26 cellular contexts compared by ENCODE assay signal in genomic region chr22:49305966-49306631, GRCh38.
A peak's percentile ranks its signal among the peaks of the same experiment; 100 is the strongest.
DNase-seq lines count a peak whose midpoint lies in the region; ATAC-seq and TF ChIP-seq lines count a peak whose summit lies in the region.
"Had no signal": no experiment of that assay in that cellular context is flagged by ENCODE, and none has a peak within 500 bp of the region (broad histone marks: within the 10 kb centered on the region; RNA-seq: fewer than 3 reads in every experiment).

No MANE protein-coding gene starts in this region.

- no peak overlapping the region for H3K4me3 ChIP-seq in spleen
- H3K4me3 ChIP-seq: cardiac muscle cell, K562, SJSA1, tibial nerve had no signal

- no peaks in the 10 kb centered on the region for H3K36me3 ChIP-seq in spleen
- H3K36me3 ChIP-seq: cardiac muscle cell, SJSA1, tibial nerve had no signal

- H3K9ac ChIP-seq in H9 (ENCODE audit: extremely low read depth, insufficient read length, low read length): no peak overlapping the region

- H3K36me3 Mint-ChIP-seq in activated CD8-positive, alpha-beta memory T cell treated with anti-CD3 and anti-CD28 coated beads, Interleukin-2, amount 10 ng/mL, durations not matched to agents 7 days and 5 days: no peaks in the 10 kb centered on the region
- H3K36me3 Mint-ChIP-seq in H9 (ENCODE audit: insufficient read depth in 1 of 3, low read depth in 3 of 3) (no peaks in the 10 kb centered on the region), glutamatergic neuron (ENCODE audit: unreplicated experiment) (peaks cover 13% of the 10 kb centered on the region)
- H3K36me3 Mint-ChIP-seq: activated naive CD4-positive, alpha-beta T cell treated with anti-CD3 and anti-CD28 coated beads, Interleukin-2, amount 10 ng/mL, durations not matched to agents 7 days and 5 days had no signal

- H2BK5ac ChIP-seq in H9 (ENCODE audit: insufficient read length, low read length): no peak overlapping the region

- H3K14ac ChIP-seq in H9 (ENCODE audit: insufficient read depth, low read length): no peak overlapping the region

- H2BK120ac ChIP-seq in H9 (ENCODE audit: low read depth, low read length, poor library complexity, severe bottlenecking): no peak overlapping the region

- H3K79me2 ChIP-seq in H9 (ENCODE audit: insufficient read depth, low read length): no peaks in the 10 kb centered on the region

- no CpG with 5 or more reads among the region's 18 CpGs for WGBS in H9 (ENCODE audit: extremely low coverage, insufficient read length, low lambda C conversion rate)
- 74 to 81% (median 80%) methylated on average over 18 of the region's 18 CpGs for WGBS in spleen, 5 donors

- no peak overlapping the region for H3K56ac ChIP-seq in H9 (ENCODE audit: insufficient read length, low read depth, low read length)

- no peaks in the 10 kb centered on the region for H3K79me1 ChIP-seq in H9 (ENCODE audit: insufficient read depth, low read depth, low read length, poor library complexity, severe bottlenecking)

- no peak overlapping the region for H4K5ac ChIP-seq in H9 (ENCODE audit: insufficient read length, low read depth, low read length)

- H3K4me3 Mint-ChIP-seq in activated CD8-positive, alpha-beta memory T cell treated with anti-CD3 and anti-CD28 coated beads, Interleukin-2, amount 10 ng/mL, durations not matched to agents 7 days and 5 days: no peak overlapping the region
- H3K4me3 Mint-ChIP-seq in H9: no peak overlapping the region
- no peak overlapping the region for H3K4me3 Mint-ChIP-seq in glutamatergic neuron (ENCODE audit: unreplicated experiment)
- H3K4me3 Mint-ChIP-seq: activated CD4-positive, alpha-beta T cell treated with anti-CD3 and anti-CD28 coated beads for 36 hours; activated naive CD4-positive, alpha-beta T cell treated with anti-CD3 and anti-CD28 coated beads, Interleukin-2, amount 10 ng/mL, durations not matched to agents 7 days and 5 days; activated T-cell treated with anti-CD3 and anti-CD28 coated beads, Interleukin-2, amount 50 U/mL, for 72 hours; dendritic cell treated with granulocyte-macrophage colony-stimulating factor and Interleukin-4, amounts not matched to agents 40 ng/mL and 50 ng/mL, for 4 days; stimulated activated naive CD8-positive, alpha-beta T cell treated with anti-CD3 and anti-CD28 coated beads, Interleukin-15, Interleukin-2, amounts not matched to agents 100 ng/mL and 50 ng/mL, for 24 hours had no signal

- ATAC-seq in activated CD8-positive, alpha-beta memory T cell treated with anti-CD3 and anti-CD28 coated beads, Interleukin-2, amount 10 ng/mL, durations not matched to agents 7 days and 5 days: no peak
- ATAC-seq in GM18511 (IDR thresholded peaks at IDR 0.05; ENCODE audit: unreplicated experiment) (no peak), HG03139 (IDR thresholded peaks at IDR 0.05; ENCODE audit: unreplicated experiment) (no peak)
- ATAC-seq: activated CD4-positive, alpha-beta T cell treated with anti-CD3 and anti-CD28 coated beads for 36 hours had no signal

- intact Hi-C loops in spleen (cut with DNase I; ENCODE audit: low total_unique reads): no loop called here

- CTCF ChIA-PET in activated CD8-positive, alpha-beta memory T cell treated with anti-CD3 and anti-CD28 coated beads, Interleukin-2, amount 10 ng/mL, durations not matched to agents 7 days and 5 days (lab: Charles Lee): interaction anchor here (1.0 to 2.6 kb wide), 8 partner anchors 10 to 729 kb away, joined by 3 to 13 read pairs (median 4); no protein-coding TSS in a partner anchor

- peaks cover 8% of the 10 kb centered on the region for H3K27me3 Mint-ChIP-seq in activated CD8-positive, alpha-beta memory T cell treated with anti-CD3 and anti-CD28 coated beads, Interleukin-2, amount 10 ng/mL, durations not matched to agents 7 days and 5 days
- H3K27me3 Mint-ChIP-seq in H9 (ENCODE audit: low read depth) (peaks cover 12% of the 10 kb centered on the region), glutamatergic neuron (ENCODE audit: unreplicated experiment) (peaks cover 12% of the 10 kb centered on the region)
- H3K27me3 Mint-ChIP-seq: dendritic cell treated with granulocyte-macrophage colony-stimulating factor and Interleukin-4, amounts not matched to agents 40 ng/mL and 50 ng/mL, for 4 days had no signal

- H4K20me1 ChIP-seq in H9 (ENCODE audit: control insufficient read depth, insufficient read depth, insufficient read length): no peaks in the 10 kb centered on the region

- no peak overlapping the region for H3K27ac ChIP-seq in H9 (ENCODE audit: insufficient read length, low read depth, low read length)
- no peak overlapping the region for H3K27ac ChIP-seq in spleen
- H3K27ac ChIP-seq: cardiac muscle cell, SJSA1, tibial nerve had no signal

- H2AFZ ChIP-seq in H9 (ENCODE audit: low read length): no peak overlapping the region

- H3T11ph ChIP-seq in H9 (ENCODE audit: low read length): no peak overlapping the region

- no peak for TF ChIP-seq POLR2A in spleen (IDR thresholded peaks at IDR 0.05)

- H3K27ac Mint-ChIP-seq in activated CD8-positive, alpha-beta memory T cell treated with anti-CD3 and anti-CD28 coated beads, Interleukin-2, amount 10 ng/mL, durations not matched to agents 7 days and 5 days: no peak overlapping the region
- H3K27ac Mint-ChIP-seq in H9 (no peak overlapping the region; a peak in 2 of 7 replicates), glutamatergic neuron (ENCODE audit: unreplicated experiment) (peak overlapping the region; percentile 48)
- H3K27ac Mint-ChIP-seq: activated CD4-positive, alpha-beta T cell treated with anti-CD3 and anti-CD28 coated beads for 36 hours; activated naive CD4-positive, alpha-beta T cell treated with anti-CD3 and anti-CD28 coated beads, Interleukin-2, amount 10 ng/mL, durations not matched to agents 7 days and 5 days; activated T-cell treated with anti-CD3 and anti-CD28 coated beads, Interleukin-2, amount 50 U/mL, for 72 hours; dendritic cell treated with granulocyte-macrophage colony-stimulating factor and Interleukin-4, amounts not matched to agents 40 ng/mL and 50 ng/mL, for 4 days; stimulated activated naive CD8-positive, alpha-beta T cell treated with anti-CD3 and anti-CD28 coated beads, Interleukin-15, Interleukin-2, amounts not matched to agents 100 ng/mL and 50 ng/mL, for 24 hours had no signal

- H4K91ac ChIP-seq in H9 (ENCODE audit: insufficient read length, low read depth, low read length): no peak overlapping the region

- H3K9me3 Mint-ChIP-seq in activated CD8-positive, alpha-beta memory T cell treated with anti-CD3 and anti-CD28 coated beads, Interleukin-2, amount 10 ng/mL, durations not matched to agents 7 days and 5 days (ENCODE audit: low read depth): no peaks in the 10 kb centered on the region
- H3K9me3 Mint-ChIP-seq in H9: no peaks in the 10 kb centered on the region; a peak in 1 of 5 replicates
- peaks cover 32% of the 10 kb centered on the region for H3K9me3 Mint-ChIP-seq in glutamatergic neuron (ENCODE audit: unreplicated experiment)
- H3K9me3 Mint-ChIP-seq: activated naive CD4-positive, alpha-beta T cell treated with anti-CD3 and anti-CD28 coated beads, Interleukin-2, amount 10 ng/mL, durations not matched to agents 7 days and 5 days; activated T-cell treated with anti-CD3 and anti-CD28 coated beads, Interleukin-2, amount 50 U/mL, for 72 hours; dendritic cell treated with granulocyte-macrophage colony-stimulating factor and Interleukin-4, amounts not matched to agents 40 ng/mL and 50 ng/mL, for 4 days; stimulated activated naive CD8-positive, alpha-beta T cell treated with anti-CD3 and anti-CD28 coated beads, Interleukin-15, Interleukin-2, amounts not matched to agents 100 ng/mL and 50 ng/mL, for 24 hours had no signal

- no peak overlapping the region for H2BK12ac ChIP-seq in H9 (ENCODE audit: insufficient read length, low read depth, low read length)

- no peak overlapping the region for H2BK15ac ChIP-seq in H9 (ENCODE audit: low read depth, low read length)

- H3K4ac ChIP-seq in H9 (ENCODE audit: low read depth, low read length): no peak overlapping the region

- no peaks in the 10 kb centered on the region for H3K9me3 ChIP-seq in H9 (ENCODE audit: control insufficient read depth, low read depth, low read length)
- H3K9me3 ChIP-seq in spleen: no peaks in the 10 kb centered on the region
- H3K9me3 ChIP-seq: tibial nerve had no signal

- no peak overlapping the region for H2BK20ac ChIP-seq in H9 (ENCODE audit: low read depth, low read length, poor library complexity, severe bottlenecking)

- H3K23me2 ChIP-seq in H9 (ENCODE audit: insufficient read length, low read depth, low read length, poor library complexity, severe bottlenecking): no peaks in the 10 kb centered on the region

- H3K23ac ChIP-seq in H9 (ENCODE audit: insufficient read length, low read depth, low read length): no peak overlapping the region

- H3K4me1 Mint-ChIP-seq in activated CD8-positive, alpha-beta memory T cell treated with anti-CD3 and anti-CD28 coated beads, Interleukin-2, amount 10 ng/mL, durations not matched to agents 7 days and 5 days: no peaks in the 10 kb centered on the region
- H3K4me1 Mint-ChIP-seq in H9 (no peaks in the 10 kb centered on the region; a peak in 2 of 4 replicates), glutamatergic neuron (ENCODE audit: low read depth, unreplicated experiment) (no peaks in the 10 kb centered on the region)
- H3K4me1 Mint-ChIP-seq: activated CD4-positive, alpha-beta T cell treated with anti-CD3 and anti-CD28 coated beads for 36 hours; activated naive CD4-positive, alpha-beta T cell treated with anti-CD3 and anti-CD28 coated beads, Interleukin-2, amount 10 ng/mL, durations not matched to agents 7 days and 5 days had no signal

- no peaks in the 10 kb centered on the region for H3K4me1 ChIP-seq in H9 (ENCODE audit: insufficient read depth, low read length)
- H3K4me1 ChIP-seq in spleen: peaks cover 0 to 7% (median 2%) of the 10 kb centered on the region in 6 donors
- H3K4me1 ChIP-seq: SJSA1 had no signal

- H3K4me2 ChIP-seq in H9 (ENCODE audit: insufficient read depth, insufficient read length, low read length): no peak overlapping the region

- H2AK5ac ChIP-seq in H9 (ENCODE audit: insufficient read length, low read length): no peak overlapping the region

- no peak overlapping the region for H3K18ac ChIP-seq in H9 (ENCODE audit: insufficient read length, low read depth, low read length)

- no peak overlapping the region for H4K8ac ChIP-seq in H9 (replicated peaks; ENCODE audit: insufficient read length, low read depth, low read length)

- TF ChIP-seq CTCF in H9 (conservative IDR thresholded peaks at IDR 0.05) (no peak), glutamatergic neuron (IDR thresholded peaks at IDR 0.05; ENCODE audit: partially characterized antibody, unreplicated experiment) (no peak), spleen (IDR thresholded peaks at IDR 0.05 in 8 of 11, conservative IDR thresholded peaks at IDR 0.05 in 3 of 11) (no peak)

- peak; percentile 41 for DNase-seq in activated CD8-positive, alpha-beta memory T cell treated with anti-CD3 and anti-CD28 coated beads for 24 hours
- DNase-seq in activated CD8-positive, alpha-beta memory T cell treated with anti-CD3 and anti-CD28 coated beads, Interleukin-2, amount 10 ng/mL, durations not matched to agents 7 days and 5 days: no peak
- DNase-seq in H9 (peak; percentile 1), glutamatergic neuron (no peak), spleen (peak; percentile 46), iPS-NIHi7 (ENCODE audit: extremely low spot score) (no peak)
- DNase-seq: 8988T; activated CD4-positive, alpha-beta T cell treated with anti-CD3 and anti-CD28 coated beads for 36 hours; activated naive CD4-positive, alpha-beta T cell treated with anti-CD3 and anti-CD28 coated beads, Interleukin-2, amount 10 ng/mL, durations not matched to agents 7 days and 5 days; activated T-cell treated with anti-CD3 and anti-CD28 coated beads, Interleukin-2, amount 50 U/mL, for 72 hours; GDM1; GOT3; kidney glomerular epithelial cell; mesendoderm; MM.1S; NCI-H1436 treated with DMSO at 0.1 percent for 48 hours; NCI-H2171; T-helper 1 cell had no signal

- H3K27me3 ChIP-seq in H9 (ENCODE audit: insufficient read depth, low read length) (no peaks in the 10 kb centered on the region; the same call in 1 of the 2 replicates), spleen (replicated peaks in 1 of 7) (peaks cover 0 to 75% (median 19%) of the 10 kb centered on the region in 7 donors)
- H3K27me3 ChIP-seq: cardiac muscle cell, SJSA1 had no signal

Comparison
In these comparisons a context has a peak if more than half of its experiments do, and no peak if none do; other contexts are left out.
1. DNase-seq: peak in activated CD8-positive, alpha-beta memory T cell treated with anti-CD3 and anti-CD28 coated beads for 24 hours (single experiment), H9 (single experiment) and spleen (single experiment); none in activated CD8-positive, alpha-beta memory T cell treated with anti-CD3 and anti-CD28 coated beads, Interleukin-2, amount 10 ng/mL, durations not matched to agents 7 days and 5 days (single experiment), glutamatergic neuron (single experiment) and iPS-NIHi7 (single experiment).